In genomic region chr10:105071980-105072379, GRCh38 we compare ENCODE assay signal across 35 cellular contexts.
"Had no signal": no experiment of that assay in that cellular context is flagged by ENCODE, and none has a peak within 500 bp of the region (broad histone marks: within the 10 kb centered on the region; RNA-seq: fewer than 3 reads in every experiment).

No MANE protein-coding gene starts in this region.

- H3K27ac Mint-ChIP-seq: activated B cell treated with CpG ODN at 0.5 μM for 24 hours; activated CD4-positive, alpha-beta memory T cell treated with anti-CD3 and anti-CD28 coated beads, Interleukin-2, amount 10 ng/mL, durations not matched to agents 7 days and 5 days; activated CD4-positive, alpha-beta T cell treated with anti-CD3 and anti-CD28 coated beads, Interleukin-2, amount 10 ng/mL, durations not matched to agents 7 days and 5 days; activated CD8-positive, alpha-beta memory T cell treated with anti-CD3 and anti-CD28 coated beads, Interleukin-2, amount 10 ng/mL, durations not matched to agents 7 days and 5 days; activated CD8-positive, alpha-beta T cell treated with anti-CD3 and anti-CD28 coated beads, Interleukin-2, amount 10 ng/mL, durations not matched to agents 7 days and 5 days; activated naive CD4-positive, alpha-beta T cell treated with anti-CD3 and anti-CD28 coated beads, Interleukin-2, amount 10 ng/mL, durations not matched to agents 7 days and 5 days; activated naive CD4-positive, alpha-beta T cell treated with anti-CD3 and anti-CD28 coated beads, Interleukin-2, amount 50 U/mL, for 24 hours; activated naive CD8-positive, alpha-beta T cell; activated naive CD8-positive, alpha-beta T cell treated with anti-CD3 and anti-CD28 coated beads, Interleukin-2, amount 10 ng/mL, durations not matched to agents 7 days and 5 days; activated naive CD8-positive, alpha-beta T cell treated with anti-CD3 and anti-CD28 coated beads, Interleukin-2, amount 50 U/mL, for 24 hours; activated T-cell treated with anti-CD3 and anti-CD28 coated beads, Interleukin-2, amount 50 U/mL, for 24 hours; activated T-helper 2 cell treated with anti-CD3 and anti-CD28 coated beads, Interferon-gamma antibody, Interleukin-2, Interleukin-4, amounts not matched to agents 10 μg/mL and 5 μg/mL and 100 μg/mL, durations not matched to agents 14 hours and 24 hours and 36 hours; T-helper 1 cell treated with Interleukin-12 subunit alpha and Interleukin-12 subunit beta and Interleukin-4 antibody, amounts not matched to agents 30 μg/mL and 1 μg/mL, for 36 hours; T-helper 2 cell treated with Interferon-gamma antibody and Interleukin-4, amounts not matched to agents 5 μg/mL and 100 μg/mL, for 36 hours had no signal

- H3K4me3 ChIP-seq: ascending aorta, cardiac muscle cell had no signal

- H3K27me3 Mint-ChIP-seq: activated B cell treated with CpG ODN at 0.5 μM for 24 hours; activated CD4-positive, alpha-beta memory T cell treated with anti-CD3 and anti-CD28 coated beads, Interleukin-2, amount 10 ng/mL, durations not matched to agents 7 days and 5 days; activated CD4-positive, alpha-beta T cell treated with anti-CD3 and anti-CD28 coated beads, Interleukin-2, amount 10 ng/mL, durations not matched to agents 7 days and 5 days; activated CD8-positive, alpha-beta memory T cell treated with anti-CD3 and anti-CD28 coated beads, Interleukin-2, amount 10 ng/mL, durations not matched to agents 7 days and 5 days; activated naive CD4-positive, alpha-beta T cell treated with anti-CD3 and anti-CD28 coated beads, Interleukin-2, amount 10 ng/mL, durations not matched to agents 7 days and 5 days; activated naive CD4-positive, alpha-beta T cell treated with anti-CD3 and anti-CD28 coated beads, Interleukin-2, amount 50 U/mL, for 24 hours; activated naive CD8-positive, alpha-beta T cell treated with anti-CD3 and anti-CD28 coated beads, Interleukin-2, amount 10 ng/mL, durations not matched to agents 7 days and 5 days; activated naive CD8-positive, alpha-beta T cell treated with anti-CD3 and anti-CD28 coated beads, Interleukin-2, amount 50 U/mL, for 24 hours; activated T-cell treated with anti-CD3 and anti-CD28 coated beads, Interleukin-2, amount 50 U/mL, for 24 hours; brain; central memory CD8-positive, alpha-beta T cell had no signal

- ATAC-seq: activated CD8-positive, alpha-beta memory T cell treated with anti-CD3 and anti-CD28 coated beads, Interleukin-2, amount 10 ng/mL, durations not matched to agents 7 days and 5 days; activated CD8-positive, alpha-beta T cell treated with anti-CD3 and anti-CD28 coated beads, Interleukin-2, amount 10 ng/mL, durations not matched to agents 7 days and 5 days; activated naive CD8-positive, alpha-beta T cell treated with anti-CD3 and anti-CD28 coated beads, Interleukin-2, amount 50 U/mL, for 24 hours had no signal

- H3K9me3 ChIP-seq: ascending aorta had no signal

- DNase-seq: activated B cell treated with CpG ODN at 0.5 μM for 24 hours; activated CD4-positive, alpha-beta memory T cell treated with anti-CD3 and anti-CD28 coated beads, Interleukin-2, amount 10 ng/mL, durations not matched to agents 7 days and 5 days; activated CD4-positive, alpha-beta T cell treated with anti-CD3 and anti-CD28 coated beads for 48 hours; activated CD4-positive, alpha-beta T cell treated with anti-CD3 and anti-CD28 coated beads, Interleukin-2, amount 10 ng/mL, durations not matched to agents 7 days and 5 days; activated CD4-positive, alpha-beta T cell treated with anti-CD3 and anti-CD28 coated beads, Interleukin-2, amount 50 U/mL, for 48 hours; activated CD4-positive, CD25-positive, alpha-beta regulatory T cell treated with anti-CD3 and anti-CD28 coated beads, Interleukin-2, amount 50 U/mL, for 72 hours; activated CD8-positive, alpha-beta memory T cell treated with anti-CD3 and anti-CD28 coated beads for 24 hours; activated CD8-positive, alpha-beta memory T cell treated with anti-CD3 and anti-CD28 coated beads, Interleukin-2, amount 10 ng/mL, durations not matched to agents 7 days and 5 days; activated CD8-positive, alpha-beta memory T cell treated with anti-CD3 and anti-CD28 coated beads, Interleukin-2, amount 50 U/mL, for 48 hours; activated CD8-positive, alpha-beta T cell treated with anti-CD3 and anti-CD28 coated beads, Interleukin-2, amount 10 ng/mL, durations not matched to agents 7 days and 5 days; activated effector memory CD4-positive, alpha-beta T cell treated with Interleukin-2 at 50 U/mL for 16 hours; activated gamma-delta T cell; activated naive CD4-positive, alpha-beta T cell treated with anti-CD3 and anti-CD28 coated beads, Interleukin-2, amount 10 ng/mL, durations not matched to agents 7 days and 5 days; activated naive CD4-positive, alpha-beta T cell treated with Interleukin-2 at 50 U/mL for 16 hours; activated naive CD8-positive, alpha-beta T cell treated with anti-CD3 and anti-CD28 coated beads, Interleukin-2, amount 10 ng/mL, durations not matched to agents 7 days and 5 days; activated naive CD8-positive, alpha-beta T cell treated with anti-CD3 and anti-CD28 coated beads, Interleukin-2, amount 50 U/mL, for 24 hours; activated T-cell treated with anti-CD3 and anti-CD28 coated beads, Interleukin-2, amount 50 U/mL, for 24 hours; activated T-cell treated with anti-CD3 and anti-CD28 coated beads, Interleukin-2, amount 50 U/mL, for 48 hours; amygdala; anterior cingulate cortex; caudate nucleus; SW 1271; T-helper 1 cell; T-helper 2 cell; T-helper 9 cell had no signal

- H3K9me3 Mint-ChIP-seq: activated B cell treated with CpG ODN at 0.5 μM for 24 hours; activated CD4-positive, alpha-beta memory T cell treated with anti-CD3 and anti-CD28 coated beads, Interleukin-2, amount 10 ng/mL, durations not matched to agents 7 days and 5 days; activated CD4-positive, alpha-beta T cell treated with anti-CD3 and anti-CD28 coated beads, Interleukin-2, amount 10 ng/mL, durations not matched to agents 7 days and 5 days; activated naive CD4-positive, alpha-beta T cell treated with anti-CD3 and anti-CD28 coated beads, Interleukin-2, amount 50 U/mL, for 24 hours; activated naive CD8-positive, alpha-beta T cell treated with anti-CD3 and anti-CD28 coated beads, Interleukin-2, amount 10 ng/mL, durations not matched to agents 7 days and 5 days; activated naive CD8-positive, alpha-beta T cell treated with anti-CD3 and anti-CD28 coated beads, Interleukin-2, amount 50 U/mL, for 24 hours; activated T-cell treated with anti-CD3 and anti-CD28 coated beads, Interleukin-2, amount 50 U/mL, for 24 hours; activated T-helper 2 cell treated with anti-CD3 and anti-CD28 coated beads, Interferon-gamma antibody, Interleukin-2, Interleukin-4, amounts not matched to agents 10 μg/mL and 5 μg/mL and 100 μg/mL, durations not matched to agents 14 hours and 24 hours and 36 hours; T-helper 1 cell treated with Interleukin-12 subunit alpha and Interleukin-12 subunit beta and Interleukin-4 antibody, amounts not matched to agents 30 μg/mL and 1 μg/mL, for 36 hours; T-helper 2 cell treated with Interferon-gamma antibody and Interleukin-4, amounts not matched to agents 5 μg/mL and 100 μg/mL, for 36 hours had no signal

- H3K36me3 ChIP-seq: ascending aorta, cardiac muscle cell had no signal

- H3K4me1 Mint-ChIP-seq: activated B cell treated with CpG ODN at 0.5 μM for 24 hours; activated CD4-positive, alpha-beta memory T cell treated with anti-CD3 and anti-CD28 coated beads, Interleukin-2, amount 10 ng/mL, durations not matched to agents 7 days and 5 days; activated CD4-positive, alpha-beta T cell treated with anti-CD3 and anti-CD28 coated beads, Interleukin-2, amount 10 ng/mL, durations not matched to agents 7 days and 5 days; activated CD8-positive, alpha-beta memory T cell treated with anti-CD3 and anti-CD28 coated beads, Interleukin-2, amount 10 ng/mL, durations not matched to agents 7 days and 5 days; activated naive CD4-positive, alpha-beta T cell treated with anti-CD3 and anti-CD28 coated beads, Interleukin-2, amount 10 ng/mL, durations not matched to agents 7 days and 5 days; activated naive CD4-positive, alpha-beta T cell treated with anti-CD3 and anti-CD28 coated beads, Interleukin-2, amount 50 U/mL, for 24 hours; activated naive CD8-positive, alpha-beta T cell treated with anti-CD3 and anti-CD28 coated beads, Interleukin-2, amount 10 ng/mL, durations not matched to agents 7 days and 5 days; activated naive CD8-positive, alpha-beta T cell treated with anti-CD3 and anti-CD28 coated beads, Interleukin-2, amount 50 U/mL, for 24 hours; central memory CD8-positive, alpha-beta T cell had no signal

- H3K4me1 ChIP-seq: ascending aorta had no signal

- H3K36me3 Mint-ChIP-seq: activated CD8-positive, alpha-beta memory T cell treated with anti-CD3 and anti-CD28 coated beads, Interleukin-2, amount 10 ng/mL, durations not matched to agents 7 days and 5 days; activated naive CD4-positive, alpha-beta T cell treated with anti-CD3 and anti-CD28 coated beads, Interleukin-2, amount 10 ng/mL, durations not matched to agents 7 days and 5 days; activated naive CD4-positive, alpha-beta T cell treated with anti-CD3 and anti-CD28 coated beads, Interleukin-2, amount 50 U/mL, for 24 hours; activated naive CD8-positive, alpha-beta T cell; activated naive CD8-positive, alpha-beta T cell treated with anti-CD3 and anti-CD28 coated beads, Interleukin-2, amount 10 ng/mL, durations not matched to agents 7 days and 5 days; brain had no signal

- H3K27me3 ChIP-seq: ascending aorta, cardiac muscle cell had no signal

- H3K27ac ChIP-seq: ascending aorta, cardiac muscle cell, VCaP had no signal

- H3K4me3 Mint-ChIP-seq: activated B cell treated with CpG ODN at 0.5 μM for 24 hours; activated CD4-positive, alpha-beta memory T cell treated with anti-CD3 and anti-CD28 coated beads, Interleukin-2, amount 10 ng/mL, durations not matched to agents 7 days and 5 days; activated CD4-positive, alpha-beta T cell treated with anti-CD3 and anti-CD28 coated beads, Interleukin-2, amount 10 ng/mL, durations not matched to agents 7 days and 5 days; activated CD8-positive, alpha-beta memory T cell treated with anti-CD3 and anti-CD28 coated beads, Interleukin-2, amount 10 ng/mL, durations not matched to agents 7 days and 5 days; activated CD8-positive, alpha-beta T cell treated with anti-CD3 and anti-CD28 coated beads, Interleukin-2, amount 10 ng/mL, durations not matched to agents 7 days and 5 days; activated naive CD4-positive, alpha-beta T cell treated with anti-CD3 and anti-CD28 coated beads, Interleukin-2, amount 10 ng/mL, durations not matched to agents 7 days and 5 days; activated naive CD4-positive, alpha-beta T cell treated with anti-CD3 and anti-CD28 coated beads, Interleukin-2, amount 50 U/mL, for 24 hours; activated naive CD8-positive, alpha-beta T cell; activated naive CD8-positive, alpha-beta T cell treated with anti-CD3 and anti-CD28 coated beads, Interleukin-2, amount 10 ng/mL, durations not matched to agents 7 days and 5 days; activated naive CD8-positive, alpha-beta T cell treated with anti-CD3 and anti-CD28 coated beads, Interleukin-2, amount 50 U/mL, for 24 hours; activated T-cell treated with anti-CD3 and anti-CD28 coated beads, Interleukin-2, amount 50 U/mL, for 24 hours; brain; central memory CD8-positive, alpha-beta T cell; T-helper 1 cell treated with Interleukin-12 subunit alpha and Interleukin-12 subunit beta and Interleukin-4 antibody, amounts not matched to agents 30 μg/mL and 1 μg/mL, for 36 hours; T-helper 2 cell treated with Interferon-gamma antibody and Interleukin-4, amounts not matched to agents 5 μg/mL and 100 μg/mL, for 36 hours had no signal
